9 cellular contexts compared by ENCODE assay signal in genomic region chr1:1032428-1032827, GRCh38. TPM values are rescaled to one million over a fixed set of nuclear protein-coding genes. Genes with fewer than 3 reads are reported as not detected.
DNase-seq lines count a peak whose midpoint lies in the region; ATAC-seq and TF ChIP-seq lines count a peak whose summit lies in the region.
"Had no signal": no experiment of that assay in that cellular context is flagged by ENCODE, and none has a peak within 500 bp of the region (broad histone marks: within the 10 kb centered on the region; RNA-seq: fewer than 3 reads in every experiment).

No MANE protein-coding gene starts in this region.

- H3K4me1 ChIP-seq in A673 (ENCODE audit: insufficient read depth, low read length, poor library complexity, severe bottlenecking): peaks cover 25% of the 10 kb centered on the region

- no peaks in the 10 kb centered on the region for H3K36me3 Mint-ChIP-seq in stimulated activated memory B cell treated with anti-CD40 and anti-IgM and Interleukin-4, amounts not matched to agents 10 μg/mL and 1 μg/mL and 100 μg/mL, for 72 hours

- H3K4me3 ChIP-seq in A673 (ENCODE audit: low read depth, low read length, poor library complexity, severe bottlenecking): peak overlapping the region; percentile 48

- no TSS peak for BruUV-seq in A673 (replicated peaks; lab: Mats Ljungman, UMichigan)

- no peaks in the 10 kb centered on the region for H3K9me3 Mint-ChIP-seq in stimulated activated memory B cell treated with anti-CD40 and anti-IgM and Interleukin-4, amounts not matched to agents 10 μg/mL and 1 μg/mL and 100 μg/mL, for 72 hours

- POLR2A ChIA-PET in A673 (lab: Charles Lee; ENCODE audit: low non-redundant PET) (no interaction called here), RWPE1 (lab: Yijun Ruan, JAX; ENCODE audit: low non-redundant PET) (interaction anchor here (0.8 kb wide), 1 partner anchor 11 kb away, joined by 4 read pairs; no protein-coding TSS in a partner anchor)

- no peaks in the 10 kb centered on the region for H3K27me3 ChIP-seq in A673 (replicated peaks; ENCODE audit: insufficient read depth, low read depth, low read length, poor library complexity)

- peaks cover 18% of the 10 kb centered on the region for H3K27me3 Mint-ChIP-seq in stimulated activated memory B cell treated with anti-CD40 and anti-IgM and Interleukin-4, amounts not matched to agents 10 μg/mL and 1 μg/mL and 100 μg/mL, for 72 hours

- peak; percentile 15 for ATAC-seq in GM19463 (IDR thresholded peaks at IDR 0.05; ENCODE audit: unreplicated experiment)
- peak; percentile 34 to 51 for ATAC-seq in left cardiac atrium
- ATAC-seq in stimulated activated memory B cell treated with anti-CD40 and anti-IgM and Interleukin-4, amounts not matched to agents 10 μg/mL and 1 μg/mL and 100 μg/mL, for 72 hours: peak; percentile 18
- no peak for ATAC-seq in GM18520 (IDR thresholded peaks at IDR 0.05; ENCODE audit: unreplicated experiment)

- H3K9me3 ChIP-seq in A673 (ENCODE audit: low read depth, low read length, poor library complexity, severe bottlenecking): no peaks in the 10 kb centered on the region

- TF ChIP-seq CTCF in A673 (conservative IDR thresholded peaks at IDR 0.05; ENCODE audit: low read depth, low read length) (no peak), RWPE1 (conservative IDR thresholded peaks at IDR 0.05; ENCODE audit: low read depth) (no peak)

- peak overlapping the region; percentile 73 for H3K4me3 Mint-ChIP-seq in stimulated activated memory B cell treated with anti-CD40 and anti-IgM and Interleukin-4, amounts not matched to agents 10 μg/mL and 1 μg/mL and 100 μg/mL, for 72 hours

- peaks cover 28% of the 10 kb centered on the region for H3K4me1 Mint-ChIP-seq in stimulated activated memory B cell treated with anti-CD40 and anti-IgM and Interleukin-4, amounts not matched to agents 10 μg/mL and 1 μg/mL and 100 μg/mL, for 72 hours

- CTCF ChIA-PET in A673 (lab: Charles Lee) (interaction anchor here (1.0 kb wide), 1 partner anchor 13 kb away, joined by 7 read pairs; the partner anchor contains the start of gene AGRN), RWPE1 (lab: Yijun Ruan, JAX) (interaction anchor here (1.5 kb wide), 1 partner anchor 18 kb away, joined by 4 read pairs; no protein-coding TSS in a partner anchor)

- peaks cover 4% of the 10 kb centered on the region for H3K36me3 ChIP-seq in A673 (ENCODE audit: insufficient read depth, low read length, poor library complexity, severe bottlenecking)

- peak overlapping the region; percentile 50 for H3K27ac ChIP-seq in A673 (ENCODE audit: low read depth, low read length, poor library complexity, severe bottlenecking)
- H3K27ac ChIP-seq in RWPE1: peak overlapping the region; percentile 53

- intact Hi-C loops in A673 (cut with micrococcal nuclease; ENCODE audit: unreplicated experiment) (loop anchor here (10.0 kb wide), 1 partner anchor 82 kb away; the partner anchor contains the start of gene C1orf159), left cardiac atrium (cut with DNase I) (no loop called here)

- DNase-seq in A673 (ENCODE audit: low spot score): no peak
- DNase-seq in RWPE1 (ENCODE audit: low spot score): no peak
- no peak for DNase-seq in left cardiac atrium
- DNase-seq in HuH-7 (ENCODE audit: low spot score): no peak
- no peak for DNase-seq in inferior parietal cortex (ENCODE audit: extremely low spot score)

- H3K27ac Mint-ChIP-seq in stimulated activated memory B cell treated with anti-CD40 and anti-IgM and Interleukin-4, amounts not matched to agents 10 μg/mL and 1 μg/mL and 100 μg/mL, for 72 hours: peak overlapping the region; percentile 69

RNA-seq across cellular contexts. Expression of gene AGRN, which starts 12.5 kb away (rescaled TPM):
- total RNA-seq in A673 (2021): 151 and 164 TPM in 2 replicates
- 10 to 100 TPM; 14.8 to 25.7 TPM for total RNA-seq in left cardiac atrium

RNA-seq across cellular contexts. Expression of gene ISG15, which starts 19.1 kb away (rescaled TPM):
- total RNA-seq in A673 (2021): 45.3 and 55.6 TPM in 2 replicates
- 10 to 100 TPM; 13.4 to 42.3 TPM for total RNA-seq in left cardiac atrium

RNA-seq across cellular contexts. Expression of gene HES4, which starts 32.5 kb away (rescaled TPM):
- total RNA-seq in A673 (2021): 18.5 and 20.8 TPM in 2 replicates
- 10 to 100 TPM; 42.1 to 68.3 TPM for total RNA-seq in left cardiac atrium

RNA-seq across cellular contexts. Expression of gene RNF223, which starts 41.7 kb away (rescaled TPM):
- total RNA-seq in A673 (2021) (not detected in 2 replicates), left cardiac atrium (not detected)
- total RNA-seq: renal cortical epithelial cell had no signal

RNA-seq across cellular contexts. Expression of gene PERM1, which starts 50.5 kb away (rescaled TPM):
- total RNA-seq in A673 (2021) (0.28 TPM in 1 of 2 replicates, not detected in the other), left cardiac atrium (10 to 100 TPM; 78.9 to 85.5 TPM)
